In the genomic region with DNA sequence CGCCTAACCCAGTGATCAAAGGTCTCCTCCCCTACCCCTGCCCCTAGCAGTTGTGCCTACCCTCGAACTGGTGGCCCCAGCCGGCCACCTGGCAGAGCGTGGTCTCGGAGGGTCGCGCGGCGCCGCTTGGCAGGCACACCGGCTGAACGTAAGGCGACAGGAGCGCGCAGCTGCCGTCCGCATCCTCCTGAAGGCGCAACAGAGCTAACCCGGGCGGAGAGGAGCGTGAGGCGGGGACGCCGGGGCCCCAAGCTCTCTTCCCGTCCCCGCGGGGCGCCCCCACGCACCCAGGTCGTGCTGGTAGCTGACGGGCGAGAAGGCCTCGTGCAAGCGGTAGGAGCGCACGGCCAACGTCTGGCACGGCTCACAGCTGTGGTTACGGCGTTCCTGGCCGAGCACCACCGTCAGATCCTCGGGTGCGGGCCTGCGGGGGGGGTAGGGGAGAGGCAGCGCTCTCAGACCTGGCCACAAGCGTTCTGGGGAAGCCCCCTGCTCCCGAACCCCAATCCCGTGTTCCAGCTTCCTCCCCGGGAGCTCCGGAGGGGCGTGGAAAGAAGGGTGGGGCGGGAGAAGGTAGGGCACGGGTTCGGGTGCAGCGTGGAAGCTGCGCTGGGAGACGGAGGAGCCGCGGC, we compare ENCODE assay signal across 2 cellular contexts.
A peak's percentile ranks its signal among the peaks of the same experiment; 100 is the strongest.
TF ChIP-seq lines count a peak whose summit lies in the region.

No MANE protein-coding gene starts in this region.

TF ChIP-seq in SK-N-SH, 30 proteins besides CTCF, POLR2A, EP300 and RAD21:
- TF ChIP-seq FOSL2 (IDR thresholded peaks at IDR 0.05; ENCODE audit: borderline replicate concordance, low read depth): no peak
- TF ChIP-seq NRF1 (IDR thresholded peaks at IDR 0.05; ENCODE audit: low read depth, low read length): no peak
- no peak for TF ChIP-seq PBX3 (IDR thresholded peaks at IDR 0.05)

TF ChIP-seq in endothelial cell of umbilical vein, 7 proteins besides CTCF, POLR2A, EP300 and RAD21:
- TF ChIP-seq FOS (IDR thresholded peaks at IDR 0.05; ENCODE audit: borderline replicate concordance, insufficient read depth, low read length) (no peak), EZH2 (IDR thresholded peaks at IDR 0.05; ENCODE audit: borderline replicate concordance, low read depth, low read length, severe bottlenecking) (peak; percentile 86), GATA2 (IDR thresholded peaks at IDR 0.05; ENCODE audit: insufficient read depth, insufficient read length, low read depth, low read length) (no peak), POLR2AphosphoS5 (IDR thresholded peaks at IDR 0.05; ENCODE audit: insufficient read depth, low read depth, low read length) (no peak)
- TF ChIP-seq, protein P1, sequence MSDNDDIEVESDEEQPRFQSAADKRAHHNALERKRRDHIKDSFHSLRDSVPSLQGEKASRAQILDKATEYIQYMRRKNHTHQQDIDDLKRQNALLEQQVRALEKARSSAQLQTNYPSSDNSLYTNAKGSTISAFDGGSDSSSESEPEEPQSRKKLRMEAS (IDR thresholded peaks at IDR 0.05; ENCODE audit: insufficient read depth, insufficient read length): no peak
